In genomic region chr1:3180915-3181314, GRCh38 we compare ENCODE assay signal across 19 cellular contexts.
DNase-seq lines count a peak whose midpoint lies in the region; ATAC-seq, FAIRE-seq and TF ChIP-seq lines count a peak whose summit lies in the region.
"Had no signal": no experiment of that assay in that cellular context is flagged by ENCODE, and none has a peak within 500 bp of the region (broad histone marks: within the 10 kb centered on the region; RNA-seq: fewer than 3 reads in every experiment).

No MANE protein-coding gene starts in this region.

- H3K9ac ChIP-seq in IMR-90 (ENCODE audit: low read depth, low read length) (no peak overlapping the region), K562 (ENCODE audit: insufficient read depth in 1 of 2, low read depth in 2 of 2, low read length in 2 of 2) (no peak overlapping the region)
- H3K9ac ChIP-seq: BLaER1, GM23248 had no signal

- no peak overlapping the region for H3K4me2 ChIP-seq in IMR-90 (ENCODE audit: low read depth, low read length)
- no peak overlapping the region for H3K4me2 ChIP-seq in K562 (ENCODE audit: insufficient read depth, low read length)
- H3K4me2 ChIP-seq: BLaER1 had no signal

- H3K27me3 ChIP-seq in IMR-90 (ENCODE audit: control insufficient read depth, insufficient read depth, low read length): no peaks in the 10 kb centered on the region
- peaks cover 10 to 26% of the 10 kb centered on the region in 2 experiments; a peak in 4 of 5 replicates for H3K27me3 ChIP-seq in K562 (ENCODE audit: control insufficient read depth in 2 of 2, insufficient read depth in 2 of 2, low read length in 2 of 2)

- no peak overlapping the region for H3K23ac ChIP-seq in IMR-90 (ENCODE audit: low read depth, low read length)

- H2AFZ ChIP-seq in IMR-90 (replicated peaks; ENCODE audit: low read length, poor library complexity) (peak overlapping the region; percentile 32), K562 (ENCODE audit: low read depth, low read length) (no peak overlapping the region)
- H2AFZ ChIP-seq: GM23248 had no signal

- H2AK5ac ChIP-seq in IMR-90 (ENCODE audit: low read depth, low read length): no peak overlapping the region

- H4K5ac ChIP-seq in IMR-90 (ENCODE audit: low read depth, low read length): no peak overlapping the region

- no peaks in the 10 kb centered on the region for H3K79me1 ChIP-seq in IMR-90 (ENCODE audit: low read depth in 1 of 2, low read length in 2 of 2)

- no peaks in the 10 kb centered on the region for H3K79me2 ChIP-seq in K562 (ENCODE audit: control insufficient read depth, insufficient read depth, low read length)

- H2BK15ac ChIP-seq in IMR-90 (ENCODE audit: low read depth, low read length): no peak overlapping the region

- BruUV-seq in IMR-90 (replicated peaks; lab: Mats Ljungman, UMichigan) (no TSS peak), K562 (replicated peaks; lab: Mats Ljungman, UMichigan) (no TSS peak)

- no peak overlapping the region for H3K27ac ChIP-seq in IMR-90 (ENCODE audit: insufficient read depth, low read length)
- H3K27ac ChIP-seq in K562 (ENCODE audit: extremely low read depth, low read depth, low read length): no peak overlapping the region
- H3K27ac ChIP-seq: 22Rv1, BLaER1, C4-2B, GM23248 had no signal

- H4K20me1 ChIP-seq in IMR-90 (ENCODE audit: insufficient read depth, low read length) (no peaks in the 10 kb centered on the region), K562 (replicated peaks; ENCODE audit: control insufficient read depth, insufficient read depth, low read length) (0 out of 2 replicates have a peak, but pooled peaks cover 4% of the 10 kb centered on the region)
- H4K20me1 ChIP-seq: BLaER1 had no signal

- WGBS in IMR-90 (ENCODE audit: extremely low coverage in 2 of 2, insufficient read length in 1 of 2), 2 experiments: 88% methylated on average over 27 of the region's 36 CpGs; no CpG with 5 or more reads in 1 of the 2 experiments
- 72% methylated on average over 35 of the region's 36 CpGs for WGBS in K562 (ENCODE audit: insufficient coverage, low coverage, missing lambda C conversion rate)

- dilution Hi-C loops in IMR-90 (cut with HindIII; ENCODE audit: low sequenced_read_pairs, unreplicated experiment): no loop called here

- CTCF ChIA-PET in IMR-90 (lab: Yijun Ruan, JAX) (no interaction called here), K562 (lab: Yijun Ruan, JAX; ENCODE audit: low intra/inter-chr PET ratio) (no interaction called here)

- H3K56ac ChIP-seq in IMR-90 (ENCODE audit: extremely low read depth, insufficient read depth, low read length): no peak overlapping the region

- no peak overlapping the region for H2BK120ac ChIP-seq in IMR-90 (ENCODE audit: low read depth, low read length)

- no peak for DNase-seq in IMR-90
- DNase-seq in K562 (ENCODE audit: extremely low read depth in 1 of 4, low spot score in 3 of 4): no peak
- DNase-seq in erythroblast (lab: John Stamatoyannopoulos, UW): peak; percentile 19 to 21
- DNase-seq in cortex of kidney (lab: John Stamatoyannopoulos, UW): no peak
- DNase-seq: Caco-2; CD4-positive, CD25-positive, alpha-beta regulatory T cell; CD8-positive, alpha-beta T cell; DMS153; DND-41; GM23248; H9 had no signal

- H3K9me3 ChIP-seq in IMR-90 (ENCODE audit: control insufficient read depth, insufficient read depth, low read length): peaks cover 57% of the 10 kb centered on the region
- peaks cover 13% of the 10 kb centered on the region for H3K9me3 ChIP-seq in K562 (replicated peaks; ENCODE audit: control insufficient read depth, insufficient read depth, low read depth, low read length)
- H3K9me3 ChIP-seq: Caco-2 had no signal

- no peak overlapping the region for H2AK9ac ChIP-seq in IMR-90 (replicated peaks; ENCODE audit: low read depth, low read length, poor library complexity)

- FAIRE-seq in K562 (lab: Jason Lieb, UNC): peak; percentile 46
- FAIRE-seq: A204.1, G401.6 had no signal

- no peak overlapping the region for H3K14ac ChIP-seq in IMR-90 (replicated peaks; ENCODE audit: low read depth, low read length)

- no peaks in the 10 kb centered on the region for H3K4me1 ChIP-seq in IMR-90 (ENCODE audit: control insufficient read depth, insufficient read depth, low read length)
- H3K4me1 ChIP-seq in K562 (replicated peaks in 1 of 2; ENCODE audit: control insufficient read depth in 2 of 2, insufficient read depth in 2 of 2, low read length in 2 of 2): peaks cover 0 to 4% of the 10 kb centered on the region in 2 experiments; a peak in 1 of 5 replicates
- H3K4me1 ChIP-seq: Caco-2 had no signal

- H2BK20ac ChIP-seq in IMR-90 (ENCODE audit: low read depth, low read length): no peak overlapping the region

- no peak overlapping the region for H3K4me3 ChIP-seq in IMR-90 (ENCODE audit: insufficient read depth, low read depth, low read length)
- H3K4me3 ChIP-seq in K562: no peak overlapping the region
- H3K4me3 ChIP-seq: BLaER1, GM23248 had no signal

- in situ Hi-C loops in IMR-90 (cut with MboI; ENCODE audit: low sequenced_read_pairs): no loop called here
- in situ Hi-C loops in K562 (cut with MboI): no loop called here

- intact Hi-C loops in IMR-90 (cut with micrococcal nuclease) (no loop called here), K562 (cut with micrococcal nuclease) (no loop called here)

- POLR2A ChIA-PET in IMR-90 (lab: Charles Lee; ENCODE audit: unreplicated experiment): no interaction called here
- POLR2A ChIA-PET in K562 (lab: Yijun Ruan, JAX): no interaction called here

- H3K4ac ChIP-seq in IMR-90 (ENCODE audit: low read depth, low read length): no peak overlapping the region

- TF ChIP-seq POLR2A in IMR-90 (IDR thresholded peaks at IDR 0.05; ENCODE audit: low read depth, low read length) (no peak), K562 (conservative IDR thresholded peaks at IDR 0.05) (no peak), erythroblast (IDR thresholded peaks at IDR 0.05; ENCODE audit: low read length) (no peak)

- no peak for TF ChIP-seq EP300 in K562 (IDR thresholded peaks at IDR 0.05; ENCODE audit: low read length)

- H2BK5ac ChIP-seq in IMR-90 (ENCODE audit: low read depth, low read length, poor library complexity, severe bottlenecking): no peak overlapping the region

- no peak for TF ChIP-seq RAD21 in IMR-90 (IDR thresholded peaks at IDR 0.05; ENCODE audit: low read length)
- TF ChIP-seq RAD21 in K562 (CRISPR knock-in tag; conservative IDR thresholded peaks at IDR 0.05 in 1 of 2, IDR thresholded peaks at IDR 0.05 in 1 of 2): no peak

- no peaks in the 10 kb centered on the region for H3K9me1 ChIP-seq in IMR-90 (ENCODE audit: insufficient read depth, low read length)
- no peaks in the 10 kb centered on the region for H3K9me1 ChIP-seq in K562 (ENCODE audit: control insufficient read depth, insufficient read depth, low read length)

- ATAC-seq in IMR-90 (ENCODE audit: low read depth): no peak
- no peak for ATAC-seq in K562
- no peak for ATAC-seq in GM21423 (IDR thresholded peaks at IDR 0.05; ENCODE audit: unreplicated experiment)
- no peak for ATAC-seq in GM19324 (IDR thresholded peaks at IDR 0.05; ENCODE audit: low FRiP score, unreplicated experiment)
- ATAC-seq: CD8-positive, alpha-beta T cell; HCT116 had no signal

- no peak overlapping the region for H4K91ac ChIP-seq in IMR-90 (ENCODE audit: insufficient read depth, low read depth, low read length)

- TF ChIP-seq CTCF in IMR-90 (conservative IDR thresholded peaks at IDR 0.05; ENCODE audit: low read depth, low read length): no peak
- TF ChIP-seq CTCF in K562 (IDR thresholded peaks at IDR 0.05 in 2 of 3, conservative IDR thresholded peaks at IDR 0.05 in 1 of 3; ENCODE audit: insufficient read depth in 2 of 3, low read depth in 1 of 3, low read length in 3 of 3): no peak

- H4K8ac ChIP-seq in IMR-90 (ENCODE audit: low read depth in 2 of 2, low read length in 2 of 2): no peak overlapping the region

- H3K18ac ChIP-seq in IMR-90 (ENCODE audit: low read depth, low read length): no peak overlapping the region

- no peaks in the 10 kb centered on the region for H3K36me3 ChIP-seq in IMR-90 (ENCODE audit: control insufficient read depth, insufficient read depth, low read length)
- no peaks in the 10 kb centered on the region for H3K36me3 ChIP-seq in K562 (ENCODE audit: control insufficient read depth, insufficient read depth, low read length)
- H3K36me3 ChIP-seq: BLaER1 had no signal

TF ChIP-seq in IMR-90, 13 proteins besides CTCF, POLR2A, EP300 and RAD21 (continues in another document):
- TF ChIP-seq MAZ (IDR thresholded peaks at IDR 0.05; ENCODE audit: borderline replicate concordance, low read depth, low read length) (no peak), MAFK (IDR thresholded peaks at IDR 0.05; ENCODE audit: low read depth, low read length) (no peak), RFX5 (IDR thresholded peaks at IDR 0.05; ENCODE audit: low read depth, low read length) (no peak), BHLHE40 (IDR thresholded peaks at IDR 0.05; ENCODE audit: low read depth, low read length) (no peak), FOS (IDR thresholded peaks at IDR 0.05; ENCODE audit: low read depth, low read length) (no peak), NFE2L2 (IDR thresholded peaks at IDR 0.05; ENCODE audit: low read depth, low read length) (no peak), USF2 (IDR thresholded peaks at IDR 0.05; ENCODE audit: low read depth, low read length) (no peak)

TF ChIP-seq in K562, 482 proteins besides CTCF, POLR2A, EP300 and RAD21:
- TF ChIP-seq ADNP (tag; IDR thresholded peaks at IDR 0.05) (no peak), MIER1 (IDR thresholded peaks at IDR 0.05; ENCODE audit: low read depth) (no peak), ZBTB43 (CRISPR knock-in tag; IDR thresholded peaks at IDR 0.05) (peak; percentile 96), MYC (IDR thresholded peaks at IDR 0.05; ENCODE audit: low read depth, low read length) (no peak), MYC (CRISPR knock-in tag; IDR thresholded peaks at IDR 0.05; ENCODE audit: borderline replicate concordance, low read depth) (no peak), CBX3 (IDR thresholded peaks at IDR 0.05; ENCODE audit: borderline replicate concordance in 1 of 2, low read length in 2 of 2) (peak in 1 of 2 experiments; percentile 12; a peak in 1 of 3 replicates), CREM (IDR thresholded peaks at IDR 0.05; ENCODE audit: low read depth) (no peak), PTTG1 (tag; IDR thresholded peaks at IDR 0.05; ENCODE audit: low read depth) (no peak), PCBP1 (IDR thresholded peaks at IDR 0.05; ENCODE audit: low read depth, low read length, poor library complexity, severe bottlenecking) (no peak), CBX1 (IDR thresholded peaks at IDR 0.05; ENCODE audit: low read depth) (0 out of 2 replicates have a peak, but pooled peaks have one; percentile 35)

Comparison
In these comparisons a context has a peak if more than half of its experiments do, and no peak if none do; other contexts are left out.
1. DNase-seq: peak in erythroblast (2 of 2); none in IMR-90 (single experiment), K562 (0 of 4) and cortex of kidney (single experiment).